In the genomic region with DNA sequence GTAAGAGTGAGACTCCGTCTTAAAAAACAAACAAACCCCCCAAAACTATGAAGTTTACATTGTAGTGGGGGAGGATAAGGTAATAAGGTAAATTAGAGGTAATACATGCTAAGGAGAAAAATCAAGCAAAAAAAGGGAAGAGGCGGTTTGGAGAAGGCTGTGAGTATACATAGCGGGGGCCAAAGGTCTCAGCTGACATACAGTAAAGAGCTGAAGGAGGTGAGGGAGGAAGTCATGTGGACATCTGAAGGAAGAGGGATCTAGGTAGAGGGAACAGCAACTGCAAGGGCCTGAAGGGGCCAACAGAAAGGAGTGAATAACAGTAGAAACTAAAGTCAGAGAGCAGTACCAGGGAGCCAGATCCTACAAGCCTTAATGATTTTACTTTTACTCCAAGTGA, we compare ENCODE assay signal across 1 cellular context.
TF ChIP-seq lines count a peak whose summit lies in the region.

No MANE protein-coding gene starts in this region.

TF ChIP-seq in HepG2, 621 proteins besides CTCF, POLR2A, EP300 and RAD21:
- TF ChIP-seq, protein P1, sequence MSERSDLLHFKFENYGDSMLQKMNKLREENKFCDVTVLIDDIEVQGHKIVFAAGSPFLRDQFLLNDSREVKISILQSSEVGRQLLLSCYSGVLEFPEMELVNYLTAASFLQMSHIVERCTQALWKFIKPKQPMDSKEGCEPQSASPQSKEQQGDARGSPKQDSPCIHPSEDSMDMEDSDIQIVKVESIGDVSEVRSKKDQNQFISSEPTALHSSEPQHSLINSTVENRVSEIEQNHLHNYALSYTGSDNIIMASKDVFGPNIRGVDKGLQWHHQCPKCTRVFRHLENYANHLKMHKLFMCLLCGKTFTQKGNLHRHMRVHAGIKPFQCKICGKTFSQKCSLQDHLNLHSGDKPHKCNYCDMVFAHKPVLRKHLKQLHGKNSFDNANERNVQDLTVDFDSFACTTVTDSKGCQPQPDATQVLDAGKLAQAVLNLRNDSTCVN (CRISPR knock-in tag; IDR thresholded peaks at IDR 0.05; ENCODE audit: borderline replicate concordance) = no peak
- no peak for TF ChIP-seq SRSF1 (optimal IDR thresholded peaks at IDR 0.05; ENCODE audit: low read depth, low read length)
- TF ChIP-seq, protein P2, sequence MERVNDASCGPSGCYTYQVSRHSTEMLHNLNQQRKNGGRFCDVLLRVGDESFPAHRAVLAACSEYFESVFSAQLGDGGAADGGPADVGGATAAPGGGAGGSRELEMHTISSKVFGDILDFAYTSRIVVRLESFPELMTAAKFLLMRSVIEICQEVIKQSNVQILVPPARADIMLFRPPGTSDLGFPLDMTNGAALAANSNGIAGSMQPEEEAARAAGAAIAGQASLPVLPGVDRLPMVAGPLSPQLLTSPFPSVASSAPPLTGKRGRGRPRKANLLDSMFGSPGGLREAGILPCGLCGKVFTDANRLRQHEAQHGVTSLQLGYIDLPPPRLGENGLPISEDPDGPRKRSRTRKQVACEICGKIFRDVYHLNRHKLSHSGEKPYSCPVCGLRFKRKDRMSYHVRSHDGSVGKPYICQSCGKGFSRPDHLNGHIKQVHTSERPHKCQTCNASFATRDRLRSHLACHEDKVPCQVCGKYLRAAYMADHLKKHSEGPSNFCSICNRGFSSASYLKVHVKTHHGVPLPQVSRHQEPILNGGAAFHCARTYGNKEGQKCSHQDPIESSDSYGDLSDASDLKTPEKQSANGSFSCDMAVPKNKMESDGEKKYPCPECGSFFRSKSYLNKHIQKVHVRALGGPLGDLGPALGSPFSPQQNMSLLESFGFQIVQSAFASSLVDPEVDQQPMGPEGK (CRISPR knock-in tag; IDR thresholded peaks at IDR 0.05) = 0 out of 2 replicates have a peak, but pooled peaks have one; percentile 21
